ENCODE assay signal across 1 cellular context in the genomic region with DNA sequence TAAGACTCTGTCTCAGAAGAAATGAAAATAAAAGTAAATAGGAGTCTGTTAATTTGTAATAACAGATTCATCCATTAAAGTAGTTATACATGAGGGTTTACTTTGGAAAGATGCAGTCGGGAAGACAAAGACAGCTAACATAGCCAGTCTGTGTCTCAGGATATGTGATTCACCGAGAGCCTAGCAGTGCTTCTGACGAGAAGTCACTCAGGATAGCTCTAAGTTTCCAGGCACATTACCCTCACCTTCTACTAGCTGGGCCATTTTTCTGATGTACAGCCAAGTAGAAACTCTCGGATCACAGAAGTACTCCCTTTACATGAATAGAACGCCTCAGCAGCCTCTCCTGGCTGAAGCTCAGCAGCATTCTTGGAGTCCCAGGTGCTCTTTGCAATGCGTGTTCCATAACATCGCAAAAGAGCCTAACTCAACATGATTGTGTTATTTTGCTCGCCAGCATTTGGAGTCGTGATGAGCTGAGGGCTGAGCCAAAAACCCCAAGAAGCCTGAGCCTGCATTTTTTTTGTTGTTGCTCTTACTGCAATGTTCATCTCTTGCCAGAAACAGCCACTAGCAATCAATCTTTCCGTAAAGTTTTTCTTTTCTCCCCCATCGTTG.
TF ChIP-seq lines count a peak whose summit lies in the region.

No MANE protein-coding gene starts in this region.

TF ChIP-seq in IMR-90, 13 proteins besides CTCF, POLR2A, EP300 and RAD21:
- TF ChIP-seq RFX5 (IDR thresholded peaks at IDR 0.05; ENCODE audit: low read depth, low read length) (no peak), CEBPB (IDR thresholded peaks at IDR 0.05; ENCODE audit: low read depth, low read length) (no peak), BHLHE40 (IDR thresholded peaks at IDR 0.05; ENCODE audit: low read depth, low read length) (no peak), SMC3 (IDR thresholded peaks at IDR 0.05; ENCODE audit: low read depth, low read length) (no peak), ELK1 (IDR thresholded peaks at IDR 0.05; ENCODE audit: borderline replicate concordance, low read depth, low read length) (no peak), MXI1 (IDR thresholded peaks at IDR 0.05; ENCODE audit: borderline replicate concordance, low read depth, low read length) (no peak), MAZ (IDR thresholded peaks at IDR 0.05; ENCODE audit: borderline replicate concordance, low read depth, low read length) (no peak), NFE2L2 (IDR thresholded peaks at IDR 0.05; ENCODE audit: low read depth, low read length) (no peak), RCOR1 (IDR thresholded peaks at IDR 0.05; ENCODE audit: insufficient replicate concordance, low read length) (no peak), FOS (IDR thresholded peaks at IDR 0.05; ENCODE audit: low read depth, low read length) (no peak)
